Comparison of ENCODE assay signal across 28 cellular contexts in the genomic region with DNA sequence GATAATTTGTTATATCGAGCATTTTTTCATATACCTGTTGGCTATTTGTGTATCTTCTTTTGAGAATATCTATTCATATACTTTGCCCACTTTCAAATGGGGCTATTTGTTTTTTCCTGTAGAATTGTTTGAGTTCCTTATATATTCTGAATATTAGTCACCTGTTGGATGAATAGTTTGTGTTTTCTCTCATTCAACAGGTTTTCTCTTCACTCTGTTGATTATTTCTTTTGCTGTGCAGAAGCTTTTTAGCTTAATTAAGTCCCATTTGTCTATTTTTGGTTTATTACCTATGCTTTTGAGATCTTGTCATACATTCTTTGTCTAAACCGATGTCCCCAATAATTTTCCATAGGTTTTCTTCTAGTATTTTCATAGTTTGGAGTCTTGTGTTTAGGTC.
DNase-seq lines count a peak whose midpoint lies in the region; TF ChIP-seq lines count a peak whose summit lies in the region.
"Had no signal": no experiment of that assay in that cellular context is flagged by ENCODE, and none has a peak within 500 bp of the region (broad histone marks: within the 10 kb centered on the region; RNA-seq: fewer than 3 reads in every experiment).

No MANE protein-coding gene starts in this region.

- TF ChIP-seq CTCF in HEK293 (tag by site-specific recombination; IDR thresholded peaks at IDR 0.05): no peak
- TF ChIP-seq CTCF in Calu3 (IDR thresholded peaks at IDR 0.05; ENCODE audit: unreplicated experiment): no peak

- H3K9me3 ChIP-seq in HEK293 (ENCODE audit: control insufficient read depth, insufficient read depth, low read depth, low read length): no peaks in the 10 kb centered on the region
- H3K9me3 ChIP-seq: A549, BE2C, BLaER1, Caco-2 had no signal

- H3K27ac ChIP-seq in HEK293 (ENCODE audit: extremely low read depth, low read depth, low read length): no peak overlapping the region
- H3K27ac ChIP-seq: 22Rv1; A549; BLaER1; BLaER1 treated with 17β-estradiol and CSF1 and Interleukin-3, amounts not matched to agents 10 nM and 100 nM; C4-2B had no signal

- peaks cover 9% of the 10 kb centered on the region for H3K4me1 Mint-ChIP-seq in Calu3 (ENCODE audit: low read depth, unreplicated experiment)
- H3K4me1 Mint-ChIP-seq: B cell had no signal

- H3K4me1 ChIP-seq in HEK293 (ENCODE audit: control insufficient read depth, insufficient read depth, low read length): peaks cover 21% of the 10 kb centered on the region
- H3K4me1 ChIP-seq: BE2C; BLaER1; BLaER1 treated with 17β-estradiol and CSF1 and Interleukin-3, amounts not matched to agents 10 nM and 100 nM; Caco-2 had no signal

- POLR2A ChIA-PET in HEK293 (lab: Yijun Ruan, JAX): no interaction called here

- no peaks in the 10 kb centered on the region for H3K9me3 Mint-ChIP-seq in Calu3 (ENCODE audit: low read depth, unreplicated experiment)
- H3K9me3 Mint-ChIP-seq: CD4-positive, alpha-beta memory T cell; CD4-positive, alpha-beta T cell; CD8-positive, alpha-beta T cell had no signal

- no peak overlapping the region for H3K27ac Mint-ChIP-seq in Calu3 (ENCODE audit: unreplicated experiment)
- H3K27ac Mint-ChIP-seq: B cell; CD14-positive monocyte; CD4-positive, alpha-beta memory T cell; CD4-positive, alpha-beta T cell; CD8-positive, alpha-beta T cell had no signal

- H3K36me3 ChIP-seq in HEK293 (ENCODE audit: control insufficient read depth in 2 of 2, insufficient read depth in 1 of 2, low read length in 2 of 2): no peaks in the 10 kb centered on the region
- H3K36me3 ChIP-seq: BE2C, BLaER1 had no signal

- DNase-seq in Calu3: no peak
- DNase-seq: 8988T; ACHN; AML-193; BE2C; C1 segment of cervical spinal cord; Caco-2; CD4-positive, alpha-beta memory T cell; CD4-positive, alpha-beta T cell; CD4-positive, CD25-positive, alpha-beta regulatory T cell; CD8-positive, alpha-beta memory T cell; CD8-positive, alpha-beta T cell; COR-L47; DMS 273 treated with DMSO at 0.1 percent for 48 hours; DMS153; DMS53; DMS79; DMS79 treated with DMSO at 0.1 percent for 48 hours; DND-41; EL had no signal

- BruUV-seq in Calu3 (replicated peaks; lab: Mats Ljungman, UMichigan): no TSS peak

- CTCF ChIA-PET in HEK293 (lab: Yijun Ruan, JAX): no interaction called here
- CTCF ChIA-PET in Calu3 (lab: Charles Lee): no interaction called here

- no peak overlapping the region for H3K4me3 ChIP-seq in HEK293 (ENCODE audit: low read depth, low read length)
- H3K4me3 ChIP-seq: A549; BLaER1; BLaER1 treated with 17β-estradiol and CSF1 and Interleukin-3, amounts not matched to agents 10 nM and 100 nM had no signal

- intact Hi-C loops in Calu3 (cut with micrococcal nuclease; ENCODE audit: unreplicated experiment): no loop called here

- H3K36me3 Mint-ChIP-seq in Calu3 (ENCODE audit: insufficient read depth, unreplicated experiment): no peaks in the 10 kb centered on the region

- H3K27me3 Mint-ChIP-seq in Calu3 (ENCODE audit: unreplicated experiment): no peaks in the 10 kb centered on the region
- H3K27me3 Mint-ChIP-seq: B cell; CD4-positive, alpha-beta memory T cell; CD4-positive, alpha-beta T cell; CD4-positive, CD25-positive, alpha-beta regulatory T cell; CD8-positive, alpha-beta memory T cell had no signal

- no peak overlapping the region for H3K4me3 Mint-ChIP-seq in Calu3 (ENCODE audit: low read depth, unreplicated experiment)
- H3K4me3 Mint-ChIP-seq: B cell; CD14-positive monocyte; CD4-positive, alpha-beta memory T cell; CD4-positive, alpha-beta T cell; CD4-positive, CD25-positive, alpha-beta regulatory T cell; CD8-positive, alpha-beta memory T cell; CD8-positive, alpha-beta T cell had no signal

TF ChIP-seq in HEK293, 187 proteins besides CTCF, POLR2A, EP300 and RAD21:
- TF ChIP-seq, protein P1, sequence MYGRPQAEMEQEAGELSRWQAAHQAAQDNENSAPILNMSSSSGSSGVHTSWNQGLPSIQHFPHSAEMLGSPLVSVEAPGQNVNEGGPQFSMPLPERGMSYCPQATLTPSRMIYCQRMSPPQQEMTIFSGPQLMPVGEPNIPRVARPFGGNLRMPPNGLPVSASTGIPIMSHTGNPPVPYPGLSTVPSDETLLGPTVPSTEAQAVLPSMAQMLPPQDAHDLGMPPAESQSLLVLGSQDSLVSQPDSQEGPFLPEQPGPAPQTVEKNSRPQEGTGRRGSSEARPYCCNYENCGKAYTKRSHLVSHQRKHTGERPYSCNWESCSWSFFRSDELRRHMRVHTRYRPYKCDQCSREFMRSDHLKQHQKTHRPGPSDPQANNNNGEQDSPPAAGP (tag by site-specific recombination; IDR thresholded peaks at IDR 0.05): no peak
- peak; percentile 94 for TF ChIP-seq SCRT2 (tag by site-specific recombination; IDR thresholded peaks at IDR 0.05)
- TF ChIP-seq, protein P2, sequence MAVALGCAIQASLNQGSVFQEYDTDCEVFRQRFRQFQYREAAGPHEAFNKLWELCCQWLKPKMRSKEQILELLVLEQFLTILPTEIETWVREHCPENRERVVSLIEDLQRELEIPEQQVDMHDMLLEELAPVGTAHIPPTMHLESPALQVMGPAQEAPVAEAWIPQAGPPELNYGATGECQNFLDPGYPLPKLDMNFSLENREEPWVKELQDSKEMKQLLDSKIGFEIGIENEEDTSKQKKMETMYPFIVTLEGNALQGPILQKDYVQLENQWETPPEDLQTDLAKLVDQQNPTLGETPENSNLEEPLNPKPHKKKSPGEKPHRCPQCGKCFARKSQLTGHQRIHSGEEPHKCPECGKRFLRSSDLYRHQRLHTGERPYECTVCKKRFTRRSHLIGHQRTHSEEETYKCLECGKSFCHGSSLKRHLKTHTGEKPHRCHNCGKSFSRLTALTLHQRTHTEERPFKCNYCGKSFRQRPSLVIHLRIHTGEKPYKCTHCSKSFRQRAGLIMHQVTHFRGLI (tag by site-specific recombination; IDR thresholded peaks at IDR 0.05): no peak
- TF ChIP-seq SCRT1 (tag by site-specific recombination; IDR thresholded peaks at IDR 0.05; ENCODE audit: borderline replicate concordance): peak; percentile 83
TF ChIP-seq in HEK293: peak in this region for 2.
